Comparison of ENCODE assay signal across 1 cellular context in genomic region chr15:74213858-74214284, GRCh38.
TF ChIP-seq lines count a peak whose summit lies in the region.

No MANE protein-coding gene starts in this region.

TF ChIP-seq in SK-N-SH treated with all-trans-retinoic acid at 6 μM for 48 hours, 23 proteins besides CTCF, POLR2A, EP300 and RAD21 (continued from another document):
- TF ChIP-seq POU6F1 (CRISPR knock-in tag; IDR thresholded peaks at IDR 0.05; ENCODE audit: borderline replicate concordance, low read depth) (no peak), BACH2 (CRISPR knock-in tag; IDR thresholded peaks at IDR 0.05; ENCODE audit: borderline replicate concordance) (no peak), ESRRG (CRISPR knock-in tag; IDR thresholded peaks at IDR 0.05) (no peak), RARB (CRISPR knock-in tag; IDR thresholded peaks at IDR 0.05) (no peak), PPARA (CRISPR knock-in tag; IDR thresholded peaks at IDR 0.05; ENCODE audit: borderline replicate concordance) (no peak), ARNTL (CRISPR knock-in tag; IDR thresholded peaks at IDR 0.05; ENCODE audit: borderline replicate concordance, low read depth) (no peak), GLIS3 (CRISPR knock-in tag; IDR thresholded peaks at IDR 0.05) (no peak)
